ENCODE assay signal across 1 cellular context in the genomic region with DNA sequence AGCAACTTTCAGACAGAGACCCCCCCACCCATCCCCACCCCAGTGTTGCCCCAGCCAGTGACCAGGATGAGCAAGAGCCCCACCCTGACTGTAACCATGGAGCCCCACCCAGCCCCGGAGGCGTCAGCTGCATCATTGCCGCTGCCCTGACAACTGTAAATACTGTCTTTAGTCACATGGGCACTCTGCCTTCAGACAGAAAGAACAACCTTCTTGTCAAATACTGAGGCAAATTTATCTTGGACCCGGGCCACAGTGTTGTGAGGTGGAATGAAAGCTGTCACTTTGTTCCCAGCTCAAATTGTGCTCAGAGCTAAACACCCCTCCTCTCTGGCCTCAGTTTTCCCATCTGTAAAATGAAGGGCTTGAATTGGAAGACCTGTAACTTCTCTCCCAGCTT.
TF ChIP-seq lines count a peak whose summit lies in the region.

No MANE protein-coding gene starts in this region.

TF ChIP-seq in A549, 52 proteins besides CTCF, POLR2A, EP300 and RAD21:
- TF ChIP-seq NPAS2 (CRISPR knock-in tag; IDR thresholded peaks at IDR 0.05; ENCODE audit: borderline replicate concordance) (no peak), ZSCAN20 (CRISPR knock-in tag; IDR thresholded peaks at IDR 0.05) (no peak)
- TF ChIP-seq, protein P1, sequence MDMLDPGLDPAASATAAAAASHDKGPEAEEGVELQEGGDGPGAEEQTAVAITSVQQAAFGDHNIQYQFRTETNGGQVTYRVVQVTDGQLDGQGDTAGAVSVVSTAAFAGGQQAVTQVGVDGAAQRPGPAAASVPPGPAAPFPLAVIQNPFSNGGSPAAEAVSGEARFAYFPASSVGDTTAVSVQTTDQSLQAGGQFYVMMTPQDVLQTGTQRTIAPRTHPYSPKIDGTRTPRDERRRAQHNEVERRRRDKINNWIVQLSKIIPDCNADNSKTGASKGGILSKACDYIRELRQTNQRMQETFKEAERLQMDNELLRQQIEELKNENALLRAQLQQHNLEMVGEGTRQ (IDR thresholded peaks at IDR 0.05): peak; percentile 68
